Comparison of ENCODE assay signal across 8 cellular contexts in genomic region chr22:38704568-38705234, GRCh38. TPM values are rescaled to one million over a fixed set of nuclear protein-coding genes. Genes with fewer than 3 reads are reported as not detected.
DNase-seq lines count a peak whose midpoint lies in the region; ATAC-seq, FAIRE-seq and TF ChIP-seq lines count a peak whose summit lies in the region.

No MANE protein-coding gene starts in this region.

- H3K4me1 ChIP-seq in OCI-LY1 (ENCODE audit: insufficient read depth, low read length, severe bottlenecking) = peaks cover 62% of the 10 kb centered on the region
- H3K4me1 ChIP-seq in H1 (replicated peaks in 1 of 4; ENCODE audit: control insufficient read depth in 3 of 4, insufficient read depth in 4 of 4, low read length in 3 of 4) = peaks cover 10 to 20% (median 15%) of the 10 kb centered on the region in 4 experiments; a peak in 5 of 7 replicates
- H3K4me1 ChIP-seq in osteoblast (ENCODE audit: insufficient read depth, low read length) = peaks cover 29% of the 10 kb centered on the region

- no peak overlapping the region for H4K5ac ChIP-seq in H1 (ENCODE audit: insufficient read length, low read depth, low read length)

- POLR2A ChIA-PET in H1 (lab: Charles Lee; ENCODE audit: partially characterized antibody) = interaction anchor here (0.8 to 13.1 kb wide), 7 partner anchors 12 to 135 kb away, joined by 3 to 123 read pairs (median 9); partner anchors contain the start of genes CBY1, DMC1 and TOMM22

- 0 out of 2 replicates have a peak, but pooled peaks cover 2% of the 10 kb centered on the region for H4K20me1 ChIP-seq in OCI-LY1 (ENCODE audit: insufficient read depth, low read length)
- H4K20me1 ChIP-seq in H1 (replicated peaks in 1 of 2; ENCODE audit: control insufficient read depth in 1 of 2, insufficient read depth in 2 of 2, low read length in 2 of 2) = peaks cover 15 to 16% of the 10 kb centered on the region in 2 experiments
- peaks cover 31% of the 10 kb centered on the region for H4K20me1 ChIP-seq in osteoblast (ENCODE audit: insufficient read depth, low read length)

- TF ChIP-seq CTCF in OCI-LY1 (IDR thresholded peaks at IDR 0.05; ENCODE audit: low read length) = no peak
- TF ChIP-seq CTCF in H1 (IDR thresholded peaks at IDR 0.05; ENCODE audit: control extremely low read depth in 1 of 3, insufficient read depth in 1 of 3, low read depth in 1 of 3, low read length in 3 of 3) = no peak
- TF ChIP-seq CTCF in osteoblast (IDR thresholded peaks at IDR 0.05; ENCODE audit: extremely low read depth, low read depth, low read length) = no peak

- H3K79me2 ChIP-seq in OCI-LY1 (ENCODE audit: insufficient read depth, low read length) (peaks cover 30% of the 10 kb centered on the region), H1 (ENCODE audit: control insufficient read depth in 1 of 2, insufficient read depth in 2 of 2, low read length in 2 of 2) (peaks cover 26 to 43% of the 10 kb centered on the region in 2 experiments), osteoblast (ENCODE audit: insufficient read depth, low read length) (peaks cover 50% of the 10 kb centered on the region)

- peaks cover 12% of the 10 kb centered on the region for H3K23me2 ChIP-seq in H1 (ENCODE audit: low read depth, low read length)

- no peak overlapping the region for H4K91ac ChIP-seq in H1 (replicated peaks; ENCODE audit: insufficient read length, low read length)

- peak overlapping the region; percentile 71; the same call in 1 of the 2 replicates for H2AFZ ChIP-seq in OCI-LY1 (ENCODE audit: low read length)
- H2AFZ ChIP-seq in H1 (ENCODE audit: low read length) = 0 out of 2 replicates have a peak overlapping the region, but pooled peaks have one; percentile 3
- peak overlapping the region; percentile 88 for H2AFZ ChIP-seq in osteoblast (ENCODE audit: low read length)

- no peak overlapping the region for H3K18ac ChIP-seq in H1 (ENCODE audit: extremely low read depth, low read length)

- H3K9ac ChIP-seq in OCI-LY1 (ENCODE audit: low read length) (peak overlapping the region; percentile 86), H1 (replicated peaks in 1 of 4; ENCODE audit: extremely low read depth in 1 of 4, low read depth in 3 of 4, low read length in 3 of 4) (peak overlapping the region; percentile 44 to 77 (median 71))

- no peaks in the 10 kb centered on the region for H3K9me2 ChIP-seq in OCI-LY1 (ENCODE audit: low read depth, low read length)

- H2BK12ac ChIP-seq in H1 (ENCODE audit: low read depth, low read length) = peak overlapping the region; percentile 95

- no peak for TF ChIP-seq RAD21 in H1 (IDR thresholded peaks at IDR 0.05 in 1 of 2, conservative IDR thresholded peaks at IDR 0.05 in 1 of 2; ENCODE audit: low read depth in 2 of 2, low read length in 2 of 2)

- H3K56ac ChIP-seq in H1 (replicated peaks; ENCODE audit: insufficient read length, low read depth, low read length) = peak overlapping the region; percentile 44

- H3K27me3 ChIP-seq in OCI-LY1 (ENCODE audit: insufficient read depth, low read length) (no peaks in the 10 kb centered on the region), H1 (replicated peaks in 1 of 4; ENCODE audit: control insufficient read depth in 3 of 4, extremely low read depth in 1 of 4, insufficient read depth in 3 of 4, low read length in 3 of 4) (no peaks in the 10 kb centered on the region), osteoblast (ENCODE audit: insufficient read depth, low read length) (no peaks in the 10 kb centered on the region)

- H3K9me3 ChIP-seq in OCI-LY1 (ENCODE audit: low read length) (no peaks in the 10 kb centered on the region), H1 (ENCODE audit: insufficient read depth in 2 of 2, low read depth in 1 of 2, low read length in 1 of 2) (no peaks in the 10 kb centered on the region), osteoblast (ENCODE audit: low read depth, low read length) (no peaks in the 10 kb centered on the region)

- H3F3A ChIP-seq in OCI-LY1 (ENCODE audit: insufficient read depth, low read length) = no peaks in the 10 kb centered on the region

- WGBS in H1 (ENCODE audit: extremely low coverage in 1 of 2, insufficient coverage in 1 of 2, insufficient read length in 1 of 2, insufficient replicate concordance in 2 of 2, low coverage in 1 of 2, low lambda C conversion rate in 2 of 2, missing lambda C conversion rate in 1 of 2), 2 experiments = 52% methylated on average over 11 of the region's 11 CpGs; no CpG with 5 or more reads in 1 of the 2 experiments

- H3K4ac ChIP-seq in H1 (replicated peaks; ENCODE audit: insufficient read length, low read depth, low read length) = no peak overlapping the region

- H3K79me1 ChIP-seq in H1 (ENCODE audit: low read depth, low read length) = 0 out of 2 replicates have a peak, but pooled peaks cover 3% of the 10 kb centered on the region

- H3K4me3 ChIP-seq in OCI-LY1 (ENCODE audit: low read depth, low read length, poor library complexity, severe bottlenecking) (peak overlapping the region; percentile 63), H1 (ENCODE audit: extremely low read depth in 1 of 4, insufficient read depth in 2 of 4, low read depth in 3 of 4, low read length in 4 of 4) (peak overlapping the region; percentile 22 to 53 (median 28); a peak in 5 of 8 replicates), osteoblast (ENCODE audit: insufficient read depth, low read length) (peak overlapping the region; percentile 62)

- peak overlapping the region; percentile 95 for H3K4me2 ChIP-seq in OCI-LY1 (ENCODE audit: low read length)
- peak overlapping the region; percentile 66 to 80 for H3K4me2 ChIP-seq in H1 (ENCODE audit: insufficient read depth in 1 of 2, low read depth in 2 of 2, low read length in 2 of 2)
- peak overlapping the region; percentile 92 for H3K4me2 ChIP-seq in osteoblast (ENCODE audit: insufficient read depth, low read length)

- H2AK5ac ChIP-seq in H1 (ENCODE audit: low read depth, low read length) = no peak overlapping the region

- no peak overlapping the region for H2BK15ac ChIP-seq in H1 (ENCODE audit: low read length)

- H3K14ac ChIP-seq in H1 (ENCODE audit: insufficient read length) = no peak overlapping the region

- no peak overlapping the region for H2BK120ac ChIP-seq in H1 (replicated peaks; ENCODE audit: low read depth, low read length)

- peak; percentile 17 for DNase-seq in ELR (ENCODE audit: low read depth)
- no peak for DNase-seq in H1 (ENCODE audit: low read depth in 1 of 2, low spot score in 2 of 2)
- no peak for DNase-seq in osteoblast (ENCODE audit: insufficient read length, low spot score, missing footprints)
- DNase-seq in GOT3 (lab: John Stamatoyannopoulos, UW) = no peak
- no peak for DNase-seq in activated effector memory CD4-positive, alpha-beta T cell treated with anti-CD3 and anti-CD28 coated beads, Interleukin-2, amount 50 U/mL, for 16 hours
- DNase-seq in frontal cortex (ENCODE audit: low spot score in 2 of 2) = no peak

- H3K23ac ChIP-seq in H1 (ENCODE audit: insufficient read length) = no peak overlapping the region

- H3K27ac ChIP-seq in OCI-LY1 (ENCODE audit: low read depth, low read length, poor library complexity, severe bottlenecking) = peak overlapping the region; percentile 94
- peak overlapping the region; percentile 94 for H3K27ac ChIP-seq in H1 (ENCODE audit: low read depth, low read length)
- H3K27ac ChIP-seq in osteoblast (ENCODE audit: low read depth, low read length) = peak overlapping the region; percentile 78

- no peak for TF ChIP-seq EP300 in H1 (IDR thresholded peaks at IDR 0.05; ENCODE audit: borderline replicate concordance in 1 of 2, low read depth in 2 of 2, low read length in 2 of 2)

- no peak for FAIRE-seq in H1 (lab: Jason Lieb, UNC)
- FAIRE-seq in frontal cortex (lab: Jason Lieb, UNC) = no peak

- no peak for TF ChIP-seq POLR2A in H1 (IDR thresholded peaks at IDR 0.05; ENCODE audit: control extremely low read depth in 1 of 2, low read depth in 2 of 2, low read length in 2 of 2)

- no peak overlapping the region for H2BK20ac ChIP-seq in H1 (ENCODE audit: low read length)

- peak overlapping the region; percentile 93 for H2BK5ac ChIP-seq in H1 (ENCODE audit: low read depth, low read length)

- H3K36me3 ChIP-seq in OCI-LY1 (ENCODE audit: insufficient read depth, low read length) (peaks cover 3% of the 10 kb centered on the region; the same call in 1 of the 2 replicates), H1 (ENCODE audit: control insufficient read depth in 2 of 4, insufficient read depth in 4 of 4, low read length in 3 of 4) (peaks cover 0 to 5% (median 0%) of the 10 kb centered on the region in 4 experiments; a peak in 3 of 8 replicates), osteoblast (ENCODE audit: insufficient read depth, low read length) (peaks cover 6% of the 10 kb centered on the region)

- ATAC-seq in GM21367 (IDR thresholded peaks at IDR 0.05; ENCODE audit: unreplicated experiment) = no peak

- CTCF ChIA-PET in H1 (lab: Charles Lee; ENCODE audit: partially characterized antibody) = no interaction called here

- no peak overlapping the region for H4K8ac ChIP-seq in H1 (ENCODE audit: extremely low read depth, insufficient read depth, low read length)

RNA-seq across cellular contexts. Expression of gene GTPBP1, which starts 1.0 kb away (rescaled TPM):
- 91.8 and 92.0 TPM in 2 replicates for total RNA-seq in H1 (2021; fragmentation: NEBNext Ultra II Directional; extraction: Animal tissue kit (Norgen Biotek cat#: 25700))
- polyA plus RNA-seq in H1 (2011; rRNA removed) = 53.1 and 80.2 TPM in 2 replicates
- polyA plus RNA-seq in H1 (2011; cell fraction: cytosol; rRNA removed) = 59.3 TPM
- 134 TPM for polyA plus RNA-seq in H1 (2011; cell fraction: nucleus; rRNA removed)
- polyA plus RNA-seq in H1 (2012, experiment 1 of 2) = 62.3 to 74.8 TPM (median 66.2 TPM) in 4 replicates
- 44.7 TPM for polyA plus RNA-seq in H1 (2012, experiment 2 of 2)
- polyA plus RNA-seq in H1 (2013, experiment 1 of 2) = 33.8 TPM
- 33.3 TPM for polyA plus RNA-seq in H1 (2013, experiment 2 of 2)
- 87.5 and 119 TPM in 2 replicates for polyA minus RNA-seq in H1 (2011; rRNA and poly(A)+ RNA removed)
- polyA minus RNA-seq in H1 (2011; cell fraction: cytosol; rRNA and poly(A)+ RNA removed) = 50.9 TPM
- polyA minus RNA-seq in H1 (2011; cell fraction: nucleus; rRNA and poly(A)+ RNA removed) = 111 TPM
- total RNA-seq in osteoblast (28.3 and 34.7 TPM in 2 replicates), frontal cortex (34.6 TPM)

RNA-seq across cellular contexts. Expression of gene JOSD1, which starts 4.0 kb away (rescaled TPM):
- total RNA-seq in H1 (2021; fragmentation: NEBNext Ultra II Directional; extraction: Animal tissue kit (Norgen Biotek cat#: 25700)) = 20.2 and 21.3 TPM in 2 replicates
- 16.7 and 18.4 TPM in 2 replicates for polyA plus RNA-seq in H1 (2011; rRNA removed)
- 18.1 TPM for polyA plus RNA-seq in H1 (2011; cell fraction: cytosol; rRNA removed)
- 18.8 TPM for polyA plus RNA-seq in H1 (2011; cell fraction: nucleus; rRNA removed)
- 14.7 to 20.6 TPM (median 17.3 TPM) in 4 replicates for polyA plus RNA-seq in H1 (2012, experiment 1 of 2)
- polyA plus RNA-seq in H1 (2012, experiment 2 of 2) = 10.8 TPM
- polyA plus RNA-seq in H1 (2013, experiment 1 of 2) = 12.2 TPM
- polyA plus RNA-seq in H1 (2013, experiment 2 of 2) = 12.1 TPM
- polyA minus RNA-seq in H1 (2011; rRNA and poly(A)+ RNA removed) = 20.8 and 22.0 TPM in 2 replicates
- 14.9 TPM for polyA minus RNA-seq in H1 (2011; cell fraction: cytosol; rRNA and poly(A)+ RNA removed)
- 14.4 TPM for polyA minus RNA-seq in H1 (2011; cell fraction: nucleus; rRNA and poly(A)+ RNA removed)
- total RNA-seq in osteoblast = 82.2 and 86.1 TPM in 2 replicates
- 54.6 TPM for total RNA-seq in frontal cortex

RNA-seq across cellular contexts. Expression of gene TOMM22, which starts 22.9 kb away (rescaled TPM):
- 125 and 138 TPM in 2 replicates for total RNA-seq in H1 (2021; fragmentation: NEBNext Ultra II Directional; extraction: Animal tissue kit (Norgen Biotek cat#: 25700))
- polyA plus RNA-seq in H1 (2011; rRNA removed) = 47.8 and 84.0 TPM in 2 replicates
- polyA plus RNA-seq in H1 (2011; cell fraction: cytosol; rRNA removed) = 63.2 TPM
- 17.1 TPM for polyA plus RNA-seq in H1 (2011; cell fraction: nucleus; rRNA removed)
- polyA plus RNA-seq in H1 (2012, experiment 1 of 2) = 77.4 to 87.4 TPM (median 84.9 TPM) in 4 replicates
- 75.9 TPM for polyA plus RNA-seq in H1 (2012, experiment 2 of 2)
- 66.9 TPM for polyA plus RNA-seq in H1 (2013, experiment 1 of 2)
- polyA plus RNA-seq in H1 (2013, experiment 2 of 2) = 65.9 TPM
- polyA minus RNA-seq in H1 (2011; rRNA and poly(A)+ RNA removed) = 41.5 and 41.9 TPM in 2 replicates
- polyA minus RNA-seq in H1 (2011; cell fraction: cytosol; rRNA and poly(A)+ RNA removed) = 31.0 TPM
- polyA minus RNA-seq in H1 (2011; cell fraction: nucleus; rRNA and poly(A)+ RNA removed) = 14.7 TPM
- total RNA-seq in osteoblast (57.2 and 60.4 TPM in 2 replicates), frontal cortex (66.4 TPM)

RNA-seq across cellular contexts. Expression of gene CBY1, which starts 48.3 kb away (rescaled TPM):
- total RNA-seq in H1 (2021; fragmentation: NEBNext Ultra II Directional; extraction: Animal tissue kit (Norgen Biotek cat#: 25700)) = 23.2 and 24.4 TPM in 2 replicates
- polyA plus RNA-seq in H1 (2011; rRNA removed) = 28.5 and 30.2 TPM in 2 replicates
- 31.5 TPM for polyA plus RNA-seq in H1 (2011; cell fraction: cytosol; rRNA removed)
- 18.3 TPM for polyA plus RNA-seq in H1 (2011; cell fraction: nucleus; rRNA removed)
- polyA plus RNA-seq in H1 (2012, experiment 1 of 2) = 32.1 to 38.0 TPM (median 36.1 TPM) in 4 replicates
- 25.5 TPM for polyA plus RNA-seq in H1 (2012, experiment 2 of 2)
- polyA plus RNA-seq in H1 (2013, experiment 1 of 2) = 22.9 TPM
- 22.9 TPM for polyA plus RNA-seq in H1 (2013, experiment 2 of 2)
- polyA minus RNA-seq in H1 (2011; rRNA and poly(A)+ RNA removed) = 8.6 and 12.6 TPM in 2 replicates
- polyA minus RNA-seq in H1 (2011; cell fraction: cytosol; rRNA and poly(A)+ RNA removed) = 9.0 TPM
- 6.0 TPM for polyA minus RNA-seq in H1 (2011; cell fraction: nucleus; rRNA and poly(A)+ RNA removed)
- 13.8 and 16.2 TPM in 2 replicates for total RNA-seq in osteoblast
- 18.3 TPM for total RNA-seq in frontal cortex

RNA-seq across cellular contexts. Expression of gene FAM227A, which starts 48.5 kb away (rescaled TPM):
- 3.8 and 3.9 TPM in 2 replicates for total RNA-seq in H1 (2021; fragmentation: NEBNext Ultra II Directional; extraction: Animal tissue kit (Norgen Biotek cat#: 25700))
- polyA plus RNA-seq in H1 (2011; rRNA removed) = 2.1 TPM in 2 replicates
- polyA plus RNA-seq in H1 (2011; cell fraction: cytosol; rRNA removed) = 3.0 TPM
- 5.2 TPM for polyA plus RNA-seq in H1 (2011; cell fraction: nucleus; rRNA removed)
- 2.8 to 3.3 TPM (median 2.9 TPM) in 4 replicates for polyA plus RNA-seq in H1 (2012, experiment 1 of 2)
- polyA plus RNA-seq in H1 (2012, experiment 2 of 2) = 0.92 TPM
- polyA plus RNA-seq in H1 (2013, experiment 1 of 2) = 1.7 TPM
- 1.4 TPM for polyA plus RNA-seq in H1 (2013, experiment 2 of 2)
- 9.5 and 11.1 TPM in 2 replicates for polyA minus RNA-seq in H1 (2011; rRNA and poly(A)+ RNA removed)
- 2.9 TPM for polyA minus RNA-seq in H1 (2011; cell fraction: cytosol; rRNA and poly(A)+ RNA removed)
- polyA minus RNA-seq in H1 (2011; cell fraction: nucleus; rRNA and poly(A)+ RNA removed) = 18.9 TPM
- total RNA-seq in osteoblast (2.9 and 3.3 TPM in 2 replicates), frontal cortex (4.9 TPM)

Comparison
In these comparisons a context has a peak if more than half of its experiments do, and no peak if none do; other contexts are left out.
1. H2AFZ ChIP-seq: peak in every context shown above with its lines; median percentile 88 in osteoblast; 71 in OCI-LY1; 3 in H1.